ENCODE assay signal across 9 cellular contexts in genomic region chr21:42892582-42892930, GRCh38. TPM values are rescaled to one million over a fixed set of nuclear protein-coding genes. Genes with fewer than 3 reads are reported as not detected.
DNase-seq lines count a peak whose midpoint lies in the region; ATAC-seq and TF ChIP-seq lines count a peak whose summit lies in the region.
"Had no signal": no experiment of that assay in that cellular context is flagged by ENCODE, and none has a peak within 500 bp of the region (broad histone marks: within the 10 kb centered on the region; RNA-seq: fewer than 3 reads in every experiment).

No MANE protein-coding gene starts in this region.

- no peak for ATAC-seq in GM18511 (IDR thresholded peaks at IDR 0.05; ENCODE audit: unreplicated experiment)

- no peaks in the 10 kb centered on the region for H3K9me3 ChIP-seq in mononuclear cell (ENCODE audit: low read depth, low read length)

- TF ChIP-seq EP300 in Ishikawa (IDR thresholded peaks at IDR 0.05; ENCODE audit: borderline replicate concordance) = no peak

- TF ChIP-seq RAD21 in Ishikawa (IDR thresholded peaks at IDR 0.05; ENCODE audit: low read depth) = no peak

- H3K4me3 ChIP-seq in GM12875 (ENCODE audit: low read depth, low read length) (peak overlapping the region; percentile 93), mononuclear cell (ENCODE audit: low read length) (peak overlapping the region; percentile 89)

- peaks cover 12% of the 10 kb centered on the region for H3K4me1 ChIP-seq in mononuclear cell (ENCODE audit: insufficient read depth, low read length)

- peak in 5 of 61 donors; percentile 25 to 60 (median 47) for DNase-seq in caudate nucleus (lab: John Stamatoyannopoulos, UW)
- no peak for DNase-seq in stimulated activated naive CD4-positive, alpha-beta T cell (lab: John Stamatoyannopoulos, UW)
- no peak for DNase-seq in posterior vena cava (ENCODE audit: low spot score)
- no peak for DNase-seq in ureter (ENCODE audit: low spot score)

- peak overlapping the region; percentile 91 for H3K27ac ChIP-seq in caudate nucleus (ENCODE audit: low read depth, low read length)

- H3K27me3 ChIP-seq in mononuclear cell (ENCODE audit: insufficient read depth, low read length) = no peaks in the 10 kb centered on the region

- intact Hi-C loops in posterior vena cava (cut with DNase I) = no loop called here

- no peak for TF ChIP-seq CTCF in GM12875 (IDR thresholded peaks at IDR 0.05; ENCODE audit: borderline replicate concordance, insufficient read depth, low read depth, low read length)

TF ChIP-seq in Ishikawa, 13 proteins besides CTCF, POLR2A, EP300 and RAD21:
- TF ChIP-seq MAX (IDR thresholded peaks at IDR 0.05) (peak; percentile 82), YY1 (IDR thresholded peaks at IDR 0.05; ENCODE audit: low read depth) (no peak)

RNA-seq across cellular contexts. Expression of gene NDUFV3, which starts 0.6 kb away (rescaled TPM):
- 19.3 TPM for total RNA-seq in mononuclear cell
- 10 to 100 TPM; 26.1 to 39.0 TPM for total RNA-seq in posterior vena cava
- total RNA-seq in ureter = 33.9 TPM

RNA-seq across cellular contexts. Expression of gene WDR4, which starts 13.2 kb away (rescaled TPM):
- total RNA-seq in mononuclear cell (12.8 TPM), posterior vena cava (10 to 100 TPM; 12.1 to 13.4 TPM), ureter (35.3 TPM)

RNA-seq across cellular contexts. Expression of gene ERVH48-1, which starts 32.9 kb away (rescaled TPM):
- 0.42 TPM for total RNA-seq in mononuclear cell
- total RNA-seq in posterior vena cava = not detected
- total RNA-seq in ureter = not detected
- total RNA-seq: SK-MEL-5 had no signal
